8 cellular contexts compared by ENCODE assay signal in the genomic region with DNA sequence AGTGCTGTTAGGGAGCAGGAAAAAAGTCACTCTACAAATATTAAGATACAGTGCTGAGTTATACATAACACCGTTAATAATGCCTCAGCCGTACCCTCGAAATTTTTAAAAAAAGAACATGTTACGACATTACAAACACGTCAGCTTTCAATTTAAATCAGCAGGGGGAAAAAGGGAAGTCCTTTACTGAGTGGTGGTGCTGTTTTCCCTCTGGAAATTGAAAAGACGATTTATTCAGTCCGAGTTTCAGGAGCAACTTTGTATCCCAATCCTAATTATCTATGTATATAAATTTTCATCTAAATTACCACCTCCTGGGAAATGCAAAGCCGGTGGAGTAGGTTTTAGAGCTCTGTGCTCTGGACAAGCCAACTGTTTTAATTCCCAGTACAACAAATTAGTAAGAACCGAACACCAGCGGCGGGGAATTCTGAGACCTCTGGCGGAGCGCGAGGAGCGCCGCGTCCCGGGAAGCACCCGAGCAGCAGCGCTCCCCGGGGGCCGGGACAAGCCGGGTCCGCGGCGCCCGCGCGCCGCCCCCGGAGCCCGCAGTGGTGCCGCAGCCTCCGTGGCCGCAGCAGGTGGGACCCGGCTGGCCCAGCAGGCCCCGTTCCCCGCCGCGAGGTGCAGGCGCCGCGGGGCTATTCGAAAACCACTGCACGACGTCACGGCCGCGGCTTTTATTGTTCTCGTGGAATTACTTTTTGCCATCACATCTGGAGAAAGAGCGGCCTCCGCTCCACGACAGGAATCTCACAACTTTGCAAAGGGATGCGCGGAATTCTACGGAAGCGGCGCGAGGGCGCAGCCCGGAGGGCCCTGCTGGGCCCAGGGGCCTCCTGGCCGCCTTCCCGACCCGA. TPM values are rescaled to one million over a fixed set of nuclear protein-coding genes. Genes with fewer than 3 reads are reported as not detected.
DNase-seq lines count a peak whose midpoint lies in the region; ATAC-seq and TF ChIP-seq lines count a peak whose summit lies in the region.

No MANE protein-coding gene starts in this region.

- no peaks in the 10 kb centered on the region for H3K27me3 Mint-ChIP-seq in activated T-helper 17 cell treated with anti-CD3 and anti-CD28 coated beads, Interleukin-2, amount 50 U/mL, for 72 hours
- peaks cover 4% of the 10 kb centered on the region for H3K27me3 Mint-ChIP-seq in neural crest cell (ENCODE audit: low read depth)

- peak overlapping the region; percentile 93 for H3K4me3 Mint-ChIP-seq in activated T-helper 17 cell treated with anti-CD3 and anti-CD28 coated beads, Interleukin-2, amount 50 U/mL, for 72 hours
- H3K4me3 Mint-ChIP-seq in neural crest cell: peak overlapping the region; percentile 95

- DNase-seq in activated CD4-positive, CD25-positive, alpha-beta regulatory T cell treated with anti-CD3 and anti-CD28 coated beads, Interleukin-2, amount 50 U/mL, for 72 hours: peak; percentile 48
- no peak for DNase-seq in activated CD4-positive, CD25-positive, alpha-beta regulatory T cell (lab: John Stamatoyannopoulos, UW)
- DNase-seq in NCI-H69 (lab: John Stamatoyannopoulos, UW) (peak; percentile 57), foreskin keratinocyte (peak in 1 of 2 donors; percentile 39), neural crest cell (ENCODE audit: low read depth, low spot score) (no peak), retina (no peak)

- H3K27ac ChIP-seq in foreskin keratinocyte: peak overlapping the region; percentile 51

- H3K36me3 Mint-ChIP-seq in activated T-helper 17 cell treated with anti-CD3 and anti-CD28 coated beads, Interleukin-2, amount 50 U/mL, for 72 hours (ENCODE audit: low read depth): peaks cover 10% of the 10 kb centered on the region
- H3K36me3 Mint-ChIP-seq in neural crest cell (ENCODE audit: low read depth): no peaks in the 10 kb centered on the region

- ATAC-seq in HG02852 (IDR thresholded peaks at IDR 0.05; ENCODE audit: unreplicated experiment): peak; percentile 16
- ATAC-seq in activated T-helper 17 cell treated with anti-CD3 and anti-CD28 coated beads, Interleukin-2, amount 50 U/mL, for 72 hours (replicated peaks): peak; percentile 15
- ATAC-seq in foreskin keratinocyte: peak; percentile 5

- H3K4me1 Mint-ChIP-seq in activated T-helper 17 cell treated with anti-CD3 and anti-CD28 coated beads, Interleukin-2, amount 50 U/mL, for 72 hours: peaks cover 27% of the 10 kb centered on the region
- peaks cover 48% of the 10 kb centered on the region for H3K4me1 Mint-ChIP-seq in neural crest cell

- H3K9me3 Mint-ChIP-seq in activated T-helper 17 cell treated with anti-CD3 and anti-CD28 coated beads, Interleukin-2, amount 50 U/mL, for 72 hours: no peaks in the 10 kb centered on the region
- H3K9me3 Mint-ChIP-seq in neural crest cell: no peaks in the 10 kb centered on the region

- peaks cover 26% of the 10 kb centered on the region for H3K4me1 ChIP-seq in foreskin keratinocyte

- TF ChIP-seq CTCF in foreskin keratinocyte (conservative IDR thresholded peaks at IDR 0.05): no peak
- TF ChIP-seq CTCF in neural crest cell (conservative IDR thresholded peaks at IDR 0.05): no peak

- no peaks in the 10 kb centered on the region for H3K27me3 ChIP-seq in foreskin keratinocyte

- peak overlapping the region; percentile 77 for H3K27ac Mint-ChIP-seq in activated T-helper 17 cell treated with anti-CD3 and anti-CD28 coated beads, Interleukin-2, amount 50 U/mL, for 72 hours
- H3K27ac Mint-ChIP-seq in neural crest cell (ENCODE audit: unreplicated experiment): peak overlapping the region; percentile 64

RNA-seq across cellular contexts. Expression of gene NETO2, which starts 1.0 kb away (rescaled TPM):
- 10 to 100 TPM; 17.9 to 67.0 TPM for total RNA-seq in activated T-helper 17 cell treated with anti-CD3 and anti-CD28 coated beads, Interleukin-2, amount 50 U/mL, for 72 hours
- total RNA-seq in foreskin keratinocyte (57.4 and 73.3 TPM in 2 replicates), neural crest cell (105 TPM in 2 replicates)
- 35.2 and 48.4 TPM in 2 replicates for polyA plus RNA-seq in foreskin keratinocyte

Comparison
In these comparisons a context has a peak if more than half of its experiments do, and no peak if none do; other contexts are left out.
1. DNase-seq: peak in activated CD4-positive, CD25-positive, alpha-beta regulatory T cell treated with anti-CD3 and anti-CD28 coated beads, Interleukin-2, amount 50 U/mL, for 72 hours (single experiment) and NCI-H69 (single experiment); none in activated CD4-positive, CD25-positive, alpha-beta regulatory T cell (0 of 4), neural crest cell (single experiment) and retina (single experiment).
2. Peak in every context shown above with its lines, with median percentiles within 50 percentile points of each other: ATAC-seq.